In the genomic region with DNA sequence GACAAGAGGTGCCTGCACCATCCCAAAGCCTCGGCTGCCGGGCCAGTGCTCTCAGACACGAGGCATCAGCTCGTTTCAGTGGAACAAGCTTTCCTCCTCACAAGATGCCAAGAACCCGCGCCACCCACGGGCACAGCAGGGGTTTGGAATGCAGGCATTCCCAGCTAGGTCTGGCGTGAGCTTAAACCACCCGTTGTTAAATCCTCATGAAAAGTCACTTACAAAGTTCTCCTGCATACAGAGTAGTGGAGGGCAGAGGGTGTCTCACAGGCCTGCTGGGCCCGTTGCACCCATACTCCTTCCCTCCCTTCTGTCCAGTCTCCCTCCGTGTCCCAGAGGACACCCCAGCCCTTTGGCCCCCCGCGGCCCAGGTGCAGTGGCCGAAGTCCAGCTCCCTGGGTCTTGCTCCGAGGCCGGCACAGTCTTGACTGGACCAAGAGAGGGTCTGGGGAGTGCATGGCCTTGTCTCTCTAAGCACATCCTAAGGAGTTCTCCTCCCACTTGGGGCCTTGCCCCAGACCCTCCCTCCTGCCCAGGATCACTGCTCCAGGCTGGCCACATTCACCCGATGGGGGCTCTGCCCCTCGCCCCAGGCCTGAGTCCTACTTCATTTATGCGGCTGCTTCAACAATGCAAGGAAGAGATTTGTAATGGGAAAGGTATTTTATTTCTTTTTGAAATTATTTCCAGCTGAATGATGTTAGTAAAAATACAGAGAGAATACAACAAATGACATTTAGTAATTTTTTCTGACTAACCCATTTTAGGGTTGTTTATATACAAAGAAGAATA, we compare ENCODE assay signal across 9 cellular contexts. TPM values are rescaled to one million over a fixed set of nuclear protein-coding genes. Genes with fewer than 3 reads are reported as not detected.
DNase-seq lines count a peak whose midpoint lies in the region; ATAC-seq and TF ChIP-seq lines count a peak whose summit lies in the region.
"Had no signal": no experiment of that assay in that cellular context is flagged by ENCODE, and none has a peak within 500 bp of the region (broad histone marks: within the 10 kb centered on the region; RNA-seq: fewer than 3 reads in every experiment).

No MANE protein-coding gene starts in this region.

- H3K79me1 ChIP-seq in mesenchymal stem cell (replicated peaks; ENCODE audit: low read length, poor library complexity, severe bottlenecking), result no peaks in the 10 kb centered on the region

- H3K4me3 ChIP-seq in heart right ventricle (no peak overlapping the region), mesenchymal stem cell (ENCODE audit: insufficient read depth in 1 of 2, low read depth in 1 of 2, low read length in 2 of 2) (no peak overlapping the region), upper lobe of right lung (no peak overlapping the region)

- peak overlapping the region; percentile 67 for H2AK5ac ChIP-seq in mesenchymal stem cell (ENCODE audit: low read length, severe bottlenecking)

- H3K27me3 Mint-ChIP-seq in brain, result no peaks in the 10 kb centered on the region

- H3K23ac ChIP-seq in mesenchymal stem cell (ENCODE audit: low read length in 2 of 2), result peak overlapping the region in 1 of 2 experiments; percentile 38

- H3K27me3 ChIP-seq in heart right ventricle (peaks cover 0 to 11% (median 0%) of the 10 kb centered on the region in 7 donors), mesenchymal stem cell (ENCODE audit: control insufficient read depth in 1 of 2, insufficient read depth in 1 of 2, low read length in 2 of 2) (peaks cover 0 to 23% of the 10 kb centered on the region in 2 experiments), upper lobe of right lung (no peaks in the 10 kb centered on the region)

- H2BK12ac ChIP-seq in mesenchymal stem cell (ENCODE audit: low read length in 2 of 2), result no peak overlapping the region

- H3K9me3 Mint-ChIP-seq in brain, result no peaks in the 10 kb centered on the region

- no peak overlapping the region for H3K4me3 Mint-ChIP-seq in brain

- H3K27ac ChIP-seq in heart right ventricle (peak overlapping the region in 8 of 10 donors; percentile 36 to 99 (median 82)), mesenchymal stem cell (ENCODE audit: low read length, poor library complexity, severe bottlenecking) (peak overlapping the region; percentile 71), upper lobe of right lung (no peak overlapping the region)

- H4K8ac ChIP-seq in mesenchymal stem cell (ENCODE audit: low read length), result no peak overlapping the region

- TF ChIP-seq CTCF in heart right ventricle (IDR thresholded peaks at IDR 0.05), result no peak
- no peak for TF ChIP-seq CTCF in brain (conservative IDR thresholded peaks at IDR 0.05)
- no peak for TF ChIP-seq CTCF in upper lobe of right lung (IDR thresholded peaks at IDR 0.05)

- H3K4me1 ChIP-seq in heart right ventricle, result peaks cover 4 to 64% (median 27%) of the 10 kb centered on the region in 9 donors
- H3K4me1 ChIP-seq in mesenchymal stem cell (ENCODE audit: control insufficient read depth, insufficient read depth, low read depth, low read length), result peaks cover 22% of the 10 kb centered on the region
- no peaks in the 10 kb centered on the region for H3K4me1 ChIP-seq in upper lobe of right lung

- H3K9ac ChIP-seq in mesenchymal stem cell (ENCODE audit: low read length), result no peak overlapping the region

- H3K36me3 ChIP-seq in heart right ventricle, result no peaks in the 10 kb centered on the region
- no peaks in the 10 kb centered on the region for H3K36me3 ChIP-seq in mesenchymal stem cell (ENCODE audit: control insufficient read depth in 1 of 2, insufficient read depth in 2 of 2, low read depth in 1 of 2, low read length in 2 of 2)
- no peaks in the 10 kb centered on the region for H3K36me3 ChIP-seq in upper lobe of right lung

- H3K18ac ChIP-seq in mesenchymal stem cell (ENCODE audit: low read depth in 1 of 2, low read length in 2 of 2), result no peak overlapping the region

- ATAC-seq in heart right ventricle (peak in 1 of 8 donors; percentile 0), left cardiac atrium (no peak), upper lobe of right lung (no peak)

- no peak overlapping the region for H2AFZ ChIP-seq in mesenchymal stem cell (ENCODE audit: low read depth, low read length)

- WGBS in heart right ventricle, 2 donors, result 56 to 62% methylated on average over 19 of the region's 19 CpGs
- 77% methylated on average over 18 of the region's 19 CpGs for WGBS in mesenchymal stem cell

- DNase-seq in heart right ventricle (no peak), left cardiac atrium (no peak), mesenchymal stem cell (no peak), upper lobe of right lung (peak; percentile 62), NOMO-1 treated with DMSO at 0.1 percent for 48 hours (lab: John Stamatoyannopoulos, UW; ENCODE audit: unreplicated experiment) (no peak), NCI-H1930 (lab: John Stamatoyannopoulos, UW) (no peak), NCI-H526 (lab: John Stamatoyannopoulos, UW) (no peak)
- DNase-seq: AML-193 had no signal

- peak overlapping the region in 4 of 5 experiments; percentile 44 to 77 (median 57) for H3K27ac Mint-ChIP-seq in brain

- H3K36me3 Mint-ChIP-seq in brain, result no peaks in the 10 kb centered on the region

- H3K4me1 Mint-ChIP-seq in brain, result peaks cover 29% of the 10 kb centered on the region

- intact Hi-C loops in heart right ventricle (cut with DNase I), result loop anchor here in 8 of 10 donors (10.0 kb wide), 3 partner anchors 124 to 454 kb away; no protein-coding TSS in a partner anchor
- intact Hi-C loops in left cardiac atrium (cut with DNase I), result loop anchor here in 1 of 2 donors (10.0 kb wide), 1 partner anchor 124 kb away; no protein-coding TSS in a partner anchor
- intact Hi-C loops in upper lobe of right lung (cut with DNase I), result no loop called here

- H3K4me2 ChIP-seq in mesenchymal stem cell (ENCODE audit: low read length, poor library complexity, severe bottlenecking), result peak overlapping the region; percentile 6

- H3K9me3 ChIP-seq in heart right ventricle (no peaks in the 10 kb centered on the region), mesenchymal stem cell (ENCODE audit: control insufficient read depth, low read length) (no peaks in the 10 kb centered on the region), upper lobe of right lung (no peaks in the 10 kb centered on the region)

- H3K14ac ChIP-seq in mesenchymal stem cell (ENCODE audit: low read length in 2 of 2), result no peak overlapping the region

- H2BK15ac ChIP-seq in mesenchymal stem cell (ENCODE audit: low read depth, poor library complexity, severe bottlenecking), result no peak overlapping the region

- H3K4ac ChIP-seq in mesenchymal stem cell (ENCODE audit: low read depth in 1 of 2, low read length in 2 of 2), result no peak overlapping the region

- no peak overlapping the region for H2BK120ac ChIP-seq in mesenchymal stem cell (ENCODE audit: low read depth, low read length)

- H2BK5ac ChIP-seq in mesenchymal stem cell (ENCODE audit: low read depth, low read length, poor library complexity, severe bottlenecking), result peak overlapping the region; percentile 1

- H4K91ac ChIP-seq in mesenchymal stem cell (ENCODE audit: low read length), result no peak overlapping the region

RNA-seq across cellular contexts. Expression of gene GRTP1, which starts 35.2 kb away (rescaled TPM):
- total RNA-seq in heart right ventricle, result 1 to 10 TPM in 3 of 10 donors, under 1 TPM in 7; 0.30 to 1.8 (median 0.78) TPM
- 1 to 10 TPM; 1.9 to 3.2 TPM for polyA plus RNA-seq in heart right ventricle
- total RNA-seq in left cardiac atrium, result 1 to 10 TPM; 1.5 to 1.8 TPM
- polyA plus RNA-seq in brain (ENCODE audit: insufficient read depth, low read depth, low replicate concordance), result 0.78 TPM
- 0.32 TPM for polyA plus RNA-seq in mesenchymal stem cell (2013, experiment 1 of 2)
- 0.23 TPM for polyA plus RNA-seq in mesenchymal stem cell (2013, experiment 2 of 2)
- 6.1 TPM for total RNA-seq in upper lobe of right lung

RNA-seq across cellular contexts. Expression of gene ADPRHL1, which starts 54.1 kb away (rescaled TPM):
- total RNA-seq in heart right ventricle (100 to 1,000 TPM; 381 to 939 (median 762) TPM), left cardiac atrium (100 to 1,000 TPM; 241 to 245 TPM), upper lobe of right lung (1.9 TPM)
- polyA plus RNA-seq in heart right ventricle (100 to 1,000 TPM; 163 to 192 TPM), brain (ENCODE audit: insufficient read depth, low read depth, low replicate concordance) (133 TPM)
- polyA plus RNA-seq in mesenchymal stem cell (2013, experiment 1 of 2), result 0.48 TPM
- 0.49 TPM for polyA plus RNA-seq in mesenchymal stem cell (2013, experiment 2 of 2)

Comparison
In these comparisons a context has a peak if more than half of its experiments do, and no peak if none do; other contexts are left out.
1. RNA of gene ADPRHL1, which starts 54.1 kb away (total RNA-seq): 381 to 939 TPM in heart right ventricle and 241 to 245 TPM in left cardiac atrium; 1.9 TPM in upper lobe of right lung (single experiment); every median in the first group is over 10 times any median in the second.